Comparison of ENCODE assay signal across 15 cellular contexts in the genomic region with DNA sequence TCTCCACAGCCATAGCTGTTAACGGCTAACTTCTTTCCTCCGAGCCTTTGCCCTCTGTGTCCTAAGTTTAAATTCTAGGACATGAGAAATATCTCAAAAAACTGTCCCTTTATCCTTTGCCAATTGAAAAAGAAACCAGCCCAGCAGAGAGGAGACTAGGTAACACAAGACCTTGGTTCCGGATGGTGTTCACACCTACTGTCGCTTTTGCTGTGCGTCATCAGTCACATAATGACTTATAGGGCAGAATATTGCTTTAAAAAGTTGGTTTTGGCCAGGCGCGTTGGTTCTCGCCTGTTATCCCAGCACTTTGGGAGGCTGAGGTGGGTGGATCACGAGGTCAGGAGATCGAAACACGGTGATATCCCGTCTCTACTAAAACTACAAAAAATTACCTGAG.
A peak's percentile ranks its signal among the peaks of the same experiment; 100 is the strongest.
DNase-seq lines count a peak whose midpoint lies in the region; ATAC-seq and TF ChIP-seq lines count a peak whose summit lies in the region.
"Had no signal": no experiment of that assay in that cellular context is flagged by ENCODE, and none has a peak within 500 bp of the region (broad histone marks: within the 10 kb centered on the region; RNA-seq: fewer than 3 reads in every experiment).

No MANE protein-coding gene starts in this region.

- H3K36me3 ChIP-seq in GM06990 (ENCODE audit: control insufficient read depth, insufficient read depth, low read length) = no peaks in the 10 kb centered on the region
- H3K36me3 ChIP-seq in ascending aorta = no peaks in the 10 kb centered on the region
- H3K36me3 ChIP-seq: cardiac muscle cell, HAP-1, thyroid gland had no signal

- H3K4me3 ChIP-seq in GM06990 (replicated peaks; ENCODE audit: low read depth, low read length) = peak overlapping the region; percentile 42
- H3K4me3 ChIP-seq in ascending aorta = no peak overlapping the region
- H3K4me3 ChIP-seq: cardiac muscle cell, HAP-1, thyroid gland had no signal

- H3K4me1 Mint-ChIP-seq in activated naive CD8-positive, alpha-beta T cell treated with anti-CD3 and anti-CD28 coated beads for 36 hours = peaks cover 30% of the 10 kb centered on the region
- H3K4me1 Mint-ChIP-seq in endothelial cell (ENCODE audit: unreplicated experiment) = peaks cover 9% of the 10 kb centered on the region

- peaks cover 2% of the 10 kb centered on the region for H3K9me3 Mint-ChIP-seq in activated naive CD8-positive, alpha-beta T cell treated with anti-CD3 and anti-CD28 coated beads for 36 hours
- no peaks in the 10 kb centered on the region for H3K9me3 Mint-ChIP-seq in endothelial cell (ENCODE audit: unreplicated experiment)

- no peaks in the 10 kb centered on the region for H3K9me3 ChIP-seq in ascending aorta
- H3K9me3 ChIP-seq: HAP-1, thyroid gland had no signal

- H3K27me3 Mint-ChIP-seq in activated naive CD8-positive, alpha-beta T cell treated with anti-CD3 and anti-CD28 coated beads for 36 hours = no peaks in the 10 kb centered on the region
- no peaks in the 10 kb centered on the region for H3K27me3 Mint-ChIP-seq in endothelial cell (ENCODE audit: unreplicated experiment)

- H3K27ac Mint-ChIP-seq in activated naive CD8-positive, alpha-beta T cell treated with anti-CD3 and anti-CD28 coated beads for 36 hours = peak overlapping the region; percentile 23
- H3K27ac Mint-ChIP-seq in endothelial cell (ENCODE audit: unreplicated experiment) = no peak overlapping the region

- peak; percentile 15 for DNase-seq in GM06990 (ENCODE audit: extremely low read depth, insufficient read length)
- DNase-seq in activated naive CD8-positive, alpha-beta T cell treated with anti-CD3 and anti-CD28 coated beads for 36 hours = no peak
- DNase-seq in middle frontal gyrus (ENCODE audit: extremely low spot score, low spot score) = no peak
- DNase-seq in endothelial cell (ENCODE audit: low spot score) = no peak
- DNase-seq in central memory CD4-positive, alpha-beta T cell = no peak
- no peak for DNase-seq in ascending aorta (ENCODE audit: low spot score in 2 of 2)
- DNase-seq: activated naive CD4-positive, alpha-beta T cell treated with Interleukin-2 at 50 U/mL for 16 hours; GF-D8; OCI-M1; thyroid gland had no signal

- H3K4me3 Mint-ChIP-seq in activated naive CD8-positive, alpha-beta T cell treated with anti-CD3 and anti-CD28 coated beads for 36 hours = no peak overlapping the region
- no peak overlapping the region for H3K4me3 Mint-ChIP-seq in endothelial cell (ENCODE audit: unreplicated experiment)

- ATAC-seq in GM18868 (IDR thresholded peaks at IDR 0.05; ENCODE audit: unreplicated experiment) (peak; percentile 32), HG03095 (IDR thresholded peaks at IDR 0.05; ENCODE audit: unreplicated experiment) (peak; percentile 30)

- TF ChIP-seq CTCF in GM06990 (IDR thresholded peaks at IDR 0.05; ENCODE audit: insufficient read depth, low read length, poor library complexity, severe bottlenecking) = no peak
- TF ChIP-seq CTCF in endothelial cell (IDR thresholded peaks at IDR 0.05; ENCODE audit: unreplicated experiment) = no peak
- no peak for TF ChIP-seq CTCF in ascending aorta (IDR thresholded peaks at IDR 0.05)

- no peaks in the 10 kb centered on the region for H3K4me1 ChIP-seq in ascending aorta
- H3K4me1 ChIP-seq: HAP-1, thyroid gland had no signal

- intact Hi-C loops in ascending aorta (cut with DNase I) = no loop called here

- H3K27me3 ChIP-seq in GM06990 (replicated peaks; ENCODE audit: control insufficient read depth, insufficient read depth, low read length) (no peaks in the 10 kb centered on the region), ascending aorta (no peaks in the 10 kb centered on the region)
- H3K27me3 ChIP-seq: cardiac muscle cell, thyroid gland had no signal

- no peak overlapping the region for H3K27ac ChIP-seq in ascending aorta
- H3K27ac ChIP-seq: epithelial cell of prostate, thyroid gland had no signal

- peaks cover 6% of the 10 kb centered on the region for H3K36me3 Mint-ChIP-seq in activated naive CD8-positive, alpha-beta T cell treated with anti-CD3 and anti-CD28 coated beads for 36 hours
- H3K36me3 Mint-ChIP-seq in endothelial cell (ENCODE audit: low read depth, unreplicated experiment) = no peaks in the 10 kb centered on the region
